In the genomic region with DNA sequence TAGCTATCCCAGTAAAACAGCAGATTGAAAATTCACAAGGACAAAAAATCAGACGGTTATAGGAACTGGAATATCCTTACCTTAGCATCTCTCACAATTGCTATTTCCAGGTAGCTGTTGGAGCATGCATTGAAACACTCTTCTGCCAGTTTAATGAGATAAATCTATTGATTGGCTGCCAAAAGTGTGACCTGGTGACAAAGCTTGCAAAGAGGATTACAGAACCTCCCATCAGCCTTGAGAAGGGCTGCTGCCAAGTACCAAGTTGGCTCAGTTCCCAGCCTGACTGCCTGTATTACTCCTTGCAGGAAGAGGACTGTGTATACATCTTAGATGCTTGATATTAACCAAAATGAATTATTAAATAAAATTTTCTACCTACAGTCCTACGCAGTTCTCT, we compare ENCODE assay signal across 12 cellular contexts. TPM values are rescaled to one million over a fixed set of nuclear protein-coding genes. Genes with fewer than 3 reads are reported as not detected.
DNase-seq lines count a peak whose midpoint lies in the region; ATAC-seq and TF ChIP-seq lines count a peak whose summit lies in the region.
"Had no signal": no experiment of that assay in that cellular context is flagged by ENCODE, and none has a peak within 500 bp of the region (broad histone marks: within the 10 kb centered on the region; RNA-seq: fewer than 3 reads in every experiment).

No MANE protein-coding gene starts in this region.

- H3K36me3 Mint-ChIP-seq in endodermal cell (ENCODE audit: low read depth), result no peaks in the 10 kb centered on the region

- WGBS in esophagus squamous epithelium, 2 donors, result 30 to 37% methylated on average over 2 of the region's 2 CpGs
- WGBS in endodermal cell (ENCODE audit: insufficient coverage in 1 of 2, insufficient read length in 1 of 2), 2 experiments, result 86 to 90% methylated on average over 1 to 2 of the region's 2 CpGs

- peaks cover 8% of the 10 kb centered on the region for H3K4me1 Mint-ChIP-seq in endodermal cell

- H3K4me3 ChIP-seq in epithelial cell of esophagus (ENCODE audit: low read length), result no peak overlapping the region
- H3K4me3 ChIP-seq in upper lobe of right lung, result no peak overlapping the region
- no peak overlapping the region for H3K4me3 ChIP-seq in esophagus squamous epithelium
- no peak overlapping the region for H3K4me3 ChIP-seq in endodermal cell (ENCODE audit: low read length)
- H3K4me3 ChIP-seq: A549, sigmoid colon had no signal

- H3K36me3 ChIP-seq in upper lobe of right lung (no peaks in the 10 kb centered on the region), esophagus squamous epithelium (no peaks in the 10 kb centered on the region), endodermal cell (ENCODE audit: control insufficient read depth, insufficient read depth, low read length) (no peaks in the 10 kb centered on the region)
- H3K36me3 ChIP-seq: sigmoid colon had no signal

- peaks cover 3% of the 10 kb centered on the region for H3K9me3 Mint-ChIP-seq in endodermal cell

- H3K27me3 ChIP-seq in upper lobe of right lung (peaks cover 35% of the 10 kb centered on the region), esophagus squamous epithelium (peaks cover under 1 to 70% (median 16%) of the 10 kb centered on the region in 4 donors), endodermal cell (ENCODE audit: control insufficient read depth, insufficient read depth, low read length, poor library complexity, severe bottlenecking) (peaks cover 79% of the 10 kb centered on the region)

- no peak for TF ChIP-seq CTCF in epithelial cell of esophagus (IDR thresholded peaks at IDR 0.05; ENCODE audit: insufficient read depth, low read depth, low read length, missing control alignments)
- TF ChIP-seq CTCF in upper lobe of right lung (IDR thresholded peaks at IDR 0.05), result no peak
- no peak for TF ChIP-seq CTCF in esophagus squamous epithelium (IDR thresholded peaks at IDR 0.05)
- no peak for TF ChIP-seq CTCF in endodermal cell (conservative IDR thresholded peaks at IDR 0.05)

- no peaks in the 10 kb centered on the region for H3K4me1 ChIP-seq in upper lobe of right lung
- H3K4me1 ChIP-seq in esophagus squamous epithelium, result peaks cover 0 to 10% (median 6%) of the 10 kb centered on the region in 3 donors
- no peaks in the 10 kb centered on the region for H3K4me1 ChIP-seq in endodermal cell (ENCODE audit: control insufficient read depth, insufficient read depth, low read length)
- H3K4me1 ChIP-seq: A549 had no signal

- no peak overlapping the region for H3K27ac ChIP-seq in substantia nigra (ENCODE audit: low read depth, low read length, poor library complexity, severe bottlenecking)
- no peak overlapping the region for H3K27ac ChIP-seq in upper lobe of right lung
- no peak overlapping the region for H3K27ac ChIP-seq in esophagus squamous epithelium
- H3K27ac ChIP-seq in endodermal cell (ENCODE audit: low read depth, low read length), result no peak overlapping the region
- H3K27ac ChIP-seq: A549, sigmoid colon had no signal

- DNase-seq in NCI-H2107 treated with DMSO at 0.1 percent for 48 hours (lab: John Stamatoyannopoulos, UW; ENCODE audit: unreplicated experiment), result peak; percentile 51
- no peak for DNase-seq in NCI-H2107 (lab: John Stamatoyannopoulos, UW)
- peak; percentile 56 for DNase-seq in NCI-H524 treated with DMSO at 0.1 percent for 48 hours (lab: John Stamatoyannopoulos, UW)
- DNase-seq in epithelial cell of esophagus (ENCODE audit: low read depth), result peak; percentile 69
- peak in 30 of 49 donors; percentile 6 to 73 (median 30) for DNase-seq in substantia nigra (lab: John Stamatoyannopoulos, UW)
- no peak for DNase-seq in upper lobe of right lung
- DNase-seq in esophagus squamous epithelium (lab: John Stamatoyannopoulos, UW), result no peak
- DNase-seq in endodermal cell, result no peak
- DNase-seq: sigmoid colon had no signal

- H3K9me3 ChIP-seq in upper lobe of right lung (no peaks in the 10 kb centered on the region), esophagus squamous epithelium (peaks cover 0 to 11% (median 0%) of the 10 kb centered on the region in 3 donors), endodermal cell (ENCODE audit: control insufficient read depth, low read length) (no peaks in the 10 kb centered on the region)
- H3K9me3 ChIP-seq: A549, sigmoid colon had no signal

- intact Hi-C loops in upper lobe of right lung (cut with DNase I) (no loop called here), esophagus squamous epithelium (cut with DNase I) (no loop called here)

- no peak for TF ChIP-seq POLR2A in esophagus squamous epithelium (IDR thresholded peaks at IDR 0.05)

- H3K27me3 Mint-ChIP-seq in endodermal cell (ENCODE audit: insufficient read depth), result peaks cover 92% of the 10 kb centered on the region

- no peak overlapping the region for H3K4me3 Mint-ChIP-seq in endodermal cell

- ATAC-seq in upper lobe of right lung, result no peak
- ATAC-seq: A549 had no signal

- H3K9ac ChIP-seq in endodermal cell (ENCODE audit: extremely low read depth, low read length, poor library complexity, severe bottlenecking), result no peak overlapping the region

- no peak overlapping the region for H3K27ac Mint-ChIP-seq in endodermal cell

RNA-seq across cellular contexts. Expression of a gene that starts 5.1 kb away (rescaled TPM):
- total RNA-seq in upper lobe of right lung (not detected), esophagus squamous epithelium (not detected), endodermal cell (not detected)
- polyA plus RNA-seq in endodermal cell (2013, experiment 1 of 2), result not detected
- polyA plus RNA-seq in endodermal cell (2013, experiment 2 of 2), result 0.04 TPM
- total RNA-seq: NCI-H460 had no signal
- polyA plus RNA-seq: A549, liver had no signal

Comparison
In these comparisons a context has a peak if more than half of its experiments do, and no peak if none do; other contexts are left out.
1. DNase-seq: peak in NCI-H2107 treated with DMSO at 0.1 percent for 48 hours (single experiment), NCI-H524 treated with DMSO at 0.1 percent for 48 hours (single experiment), epithelial cell of esophagus (single experiment) and substantia nigra (30 of 49); none in NCI-H2107 (single experiment), upper lobe of right lung (single experiment), esophagus squamous epithelium (single experiment) and endodermal cell (single experiment).